ENCODE assay signal across 19 cellular contexts in the genomic region with DNA sequence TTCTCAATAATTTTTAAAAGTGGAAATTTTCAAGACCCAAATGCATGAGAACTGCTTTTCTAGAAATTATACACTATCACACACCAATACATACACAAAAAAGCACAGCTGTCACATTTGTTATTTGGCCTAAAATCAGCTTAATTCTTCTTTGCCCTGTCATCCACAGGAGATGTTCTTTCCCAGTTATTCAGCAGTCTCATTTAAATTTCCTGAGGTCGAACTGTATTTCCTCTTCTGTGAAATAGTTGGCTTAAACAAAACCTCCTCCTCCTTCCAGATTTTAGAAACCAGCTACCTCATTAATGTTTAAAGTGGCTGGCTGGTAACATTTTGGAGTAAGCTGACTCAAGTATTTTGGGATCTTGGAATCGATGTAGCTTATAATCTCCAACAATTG. TPM values are rescaled to one million over a fixed set of nuclear protein-coding genes. Genes with fewer than 3 reads are reported as not detected.
"Had no signal": no experiment of that assay in that cellular context is flagged by ENCODE, and none has a peak within 500 bp of the region (broad histone marks: within the 10 kb centered on the region; RNA-seq: fewer than 3 reads in every experiment).

No MANE protein-coding gene starts in this region.

- H3K9me3 Mint-ChIP-seq: activated naive CD4-positive, alpha-beta T cell treated with anti-CD3 and anti-CD28 coated beads, Interleukin-2, amount 50 U/mL, for 72 hours; activated T-cell treated with anti-CD3 and anti-CD28 coated beads, Interleukin-2, amount 50 U/mL, for 4 hours; immature natural killer cell; natural killer cell had no signal

- H3K4me1 ChIP-seq: breast epithelium, right atrium auricular region had no signal

- H3K9me3 ChIP-seq: breast epithelium, mucosa of descending colon, right atrium auricular region, upper lobe of left lung had no signal

- DNase-seq: activated CD4-positive, alpha-beta T cell treated with anti-CD3 and anti-CD28 coated beads for 1 hour; activated CD4-positive, alpha-beta T cell treated with anti-CD3 and anti-CD28 coated beads, Interleukin-2, amount 50 U/mL, for 48 hours; activated effector memory CD4-positive, alpha-beta T cell treated with anti-CD3 and anti-CD28 coated beads, Interleukin-2, amount 50 U/mL, for 16 hours; activated T-cell treated with anti-CD3 and anti-CD28 coated beads, Interleukin-2, amount 50 U/mL, for 4 hours; amygdala; effector CD8-positive, alpha-beta T cell; foreskin fibroblast; glutamatergic neuron; immature natural killer cell; mammary epithelial cell; mucosa of descending colon; natural killer cell; stimulated activated CD4-positive, alpha-beta T cell treated with anti-CD3 and anti-CD28 coated beads, Interleukin-2, amount 100 ng/mL, for 24 hours; stimulated activated naive CD4-positive, alpha-beta T cell treated with Interleukin-2 at 50 U/mL for 16 hours; T-helper 9 cell; upper lobe of left lung had no signal

- H3K4me1 Mint-ChIP-seq: immature natural killer cell, natural killer cell had no signal

- H3K36me3 Mint-ChIP-seq: activated naive CD4-positive, alpha-beta T cell treated with anti-CD3 and anti-CD28 coated beads, Interleukin-2, amount 50 U/mL, for 72 hours; immature natural killer cell; natural killer cell had no signal

- ATAC-seq: activated naive CD4-positive, alpha-beta T cell treated with anti-CD3 and anti-CD28 coated beads, Interleukin-2, amount 50 U/mL, for 72 hours; activated T-cell treated with anti-CD3 and anti-CD28 coated beads, Interleukin-2, amount 50 U/mL, for 4 hours; mucosa of descending colon; natural killer cell had no signal

- H3K36me3 ChIP-seq: breast epithelium had no signal

- H3K4me3 Mint-ChIP-seq: activated T-cell treated with anti-CD3 and anti-CD28 coated beads, Interleukin-2, amount 50 U/mL, for 4 hours; immature natural killer cell; natural killer cell had no signal

- H3K4me3 ChIP-seq: breast epithelium, mucosa of descending colon, right atrium auricular region, upper lobe of left lung had no signal

- H3K27me3 ChIP-seq: breast epithelium, right atrium auricular region, upper lobe of left lung had no signal

- H3K27ac Mint-ChIP-seq: activated naive CD4-positive, alpha-beta T cell treated with anti-CD3 and anti-CD28 coated beads, Interleukin-2, amount 50 U/mL, for 72 hours; immature natural killer cell; natural killer cell had no signal

- H3K27ac ChIP-seq: breast epithelium, right atrium auricular region, upper lobe of left lung had no signal

RNA-seq across cellular contexts. Expression of a gene that starts 39.1 kb away (rescaled TPM):
- total RNA-seq: activated T-cell treated with anti-CD3 and anti-CD28 coated beads, Interleukin-2, amount 50 U/mL, for 4 hours; natural killer cell had no signal
